1 cellular context compared by ENCODE assay signal in the genomic region with DNA sequence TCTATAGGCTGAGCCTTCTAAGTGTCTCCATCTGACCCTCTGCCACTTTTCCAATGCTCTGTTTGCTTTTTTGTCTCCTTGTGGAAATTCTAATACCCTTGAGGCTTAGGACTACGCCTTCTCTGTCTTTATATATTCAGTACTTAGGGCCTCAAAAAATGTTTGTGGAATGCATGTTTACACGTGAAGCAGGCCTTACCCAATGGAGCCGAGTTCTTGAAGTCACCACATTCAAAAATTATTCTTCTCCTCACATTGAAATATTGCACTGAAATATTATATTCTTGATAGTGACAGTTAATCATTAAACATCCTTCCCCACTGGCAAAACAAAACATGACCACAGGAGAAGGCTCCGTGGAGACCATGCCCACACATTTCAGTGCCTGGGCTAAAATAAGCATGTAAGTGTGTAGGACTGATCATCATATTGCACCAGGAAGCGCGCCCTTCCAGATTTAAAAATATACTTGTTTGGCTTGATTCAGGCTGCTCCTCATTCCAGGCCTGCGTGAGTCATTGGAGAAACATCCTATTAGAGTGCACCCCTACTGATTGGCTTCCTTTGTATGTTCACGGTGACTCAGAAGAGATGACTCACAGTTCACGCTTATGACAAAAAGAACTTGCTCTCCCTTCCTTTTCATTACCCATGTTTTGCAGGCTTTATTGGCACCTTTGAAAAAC.
TF ChIP-seq lines count a peak whose summit lies in the region.

No MANE protein-coding gene starts in this region.

TF ChIP-seq in HepG2, 621 proteins besides CTCF, POLR2A, EP300 and RAD21 (continued from another document and continues in another):
- TF ChIP-seq, protein P1, sequence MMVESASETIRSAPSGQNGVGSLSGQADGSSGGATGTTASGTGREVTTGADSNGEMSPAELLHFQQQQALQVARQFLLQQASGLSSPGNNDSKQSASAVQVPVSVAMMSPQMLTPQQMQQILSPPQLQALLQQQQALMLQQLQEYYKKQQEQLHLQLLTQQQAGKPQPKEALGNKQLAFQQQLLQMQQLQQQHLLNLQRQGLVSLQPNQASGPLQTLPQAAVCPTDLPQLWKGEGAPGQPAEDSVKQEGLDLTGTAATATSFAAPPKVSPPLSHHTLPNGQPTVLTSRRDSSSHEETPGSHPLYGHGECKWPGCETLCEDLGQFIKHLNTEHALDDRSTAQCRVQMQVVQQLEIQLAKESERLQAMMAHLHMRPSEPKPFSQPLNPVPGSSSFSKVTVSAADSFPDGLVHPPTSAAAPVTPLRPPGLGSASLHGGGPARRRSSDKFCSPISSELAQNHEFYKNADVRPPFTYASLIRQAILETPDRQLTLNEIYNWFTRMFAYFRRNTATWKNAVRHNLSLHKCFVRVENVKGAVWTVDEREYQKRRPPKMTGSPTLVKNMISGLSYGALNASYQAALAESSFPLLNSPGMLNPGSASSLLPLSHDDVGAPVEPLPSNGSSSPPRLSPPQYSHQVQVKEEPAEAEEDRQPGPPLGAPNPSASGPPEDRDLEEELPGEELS (CRISPR knock-in tag; IDR thresholded peaks at IDR 0.05): peak; percentile 65; the same call in 1 of the 2 replicates
- no peak for TF ChIP-seq MBD4 (IDR thresholded peaks at IDR 0.05; ENCODE audit: borderline replicate concordance, low read length)
- TF ChIP-seq, protein P2, sequence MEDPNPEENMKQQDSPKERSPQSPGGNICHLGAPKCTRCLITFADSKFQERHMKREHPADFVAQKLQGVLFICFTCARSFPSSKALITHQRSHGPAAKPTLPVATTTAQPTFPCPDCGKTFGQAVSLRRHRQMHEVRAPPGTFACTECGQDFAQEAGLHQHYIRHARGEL (CRISPR knock-in tag; IDR thresholded peaks at IDR 0.05): no peak
- 0 out of 2 replicates have a peak, but pooled peaks have one; percentile 60 for TF ChIP-seq SMARCC2 (IDR thresholded peaks at IDR 0.05)
- no peak for TF ChIP-seq TGIF2 (CRISPR knock-in tag; IDR thresholded peaks at IDR 0.05)
- TF ChIP-seq CHD2 (IDR thresholded peaks at IDR 0.05; ENCODE audit: low read depth, low read length): no peak
- TF ChIP-seq ZNF563 (CRISPR knock-in tag; IDR thresholded peaks at IDR 0.05): no peak
- TF ChIP-seq CBX5 (CRISPR knock-in tag; IDR thresholded peaks at IDR 0.05; ENCODE audit: borderline replicate concordance): no peak
- no peak for TF ChIP-seq ZNF781 (CRISPR knock-in tag; IDR thresholded peaks at IDR 0.05; ENCODE audit: borderline replicate concordance, not compliant biosample characterization)
- no peak for TF ChIP-seq JDP2 (CRISPR knock-in tag; IDR thresholded peaks at IDR 0.05; ENCODE audit: borderline replicate concordance)
- no peak for TF ChIP-seq ZNF549 (CRISPR knock-in tag; IDR thresholded peaks at IDR 0.05)
- peak; percentile 100 for TF ChIP-seq FOSL2 (CRISPR knock-in tag; IDR thresholded peaks at IDR 0.05)
- TF ChIP-seq SNAI1 (CRISPR knock-in tag; IDR thresholded peaks at IDR 0.05; ENCODE audit: borderline replicate concordance): no peak
- TF ChIP-seq ZBTB20 (CRISPR knock-in tag; IDR thresholded peaks at IDR 0.05; ENCODE audit: borderline replicate concordance, low read depth): peak; percentile 27; the same call in 1 of the 2 replicates
- TF ChIP-seq, protein P3, sequence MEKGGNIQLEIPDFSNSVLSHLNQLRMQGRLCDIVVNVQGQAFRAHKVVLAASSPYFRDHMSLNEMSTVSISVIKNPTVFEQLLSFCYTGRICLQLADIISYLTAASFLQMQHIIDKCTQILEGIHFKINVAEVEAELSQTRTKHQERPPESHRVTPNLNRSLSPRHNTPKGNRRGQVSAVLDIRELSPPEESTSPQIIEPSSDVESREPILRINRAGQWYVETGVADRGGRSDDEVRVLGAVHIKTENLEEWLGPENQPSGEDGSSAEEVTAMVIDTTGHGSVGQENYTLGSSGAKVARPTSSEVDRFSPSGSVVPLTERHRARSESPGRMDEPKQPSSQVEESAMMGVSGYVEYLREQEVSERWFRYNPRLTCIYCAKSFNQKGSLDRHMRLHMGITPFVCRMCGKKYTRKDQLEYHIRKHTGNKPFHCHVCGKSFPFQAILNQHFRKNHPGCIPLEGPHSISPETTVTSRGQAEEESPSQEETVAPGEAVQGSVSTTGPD (CRISPR knock-in tag; IDR thresholded peaks at IDR 0.05): no peak
- TF ChIP-seq, protein P4, sequence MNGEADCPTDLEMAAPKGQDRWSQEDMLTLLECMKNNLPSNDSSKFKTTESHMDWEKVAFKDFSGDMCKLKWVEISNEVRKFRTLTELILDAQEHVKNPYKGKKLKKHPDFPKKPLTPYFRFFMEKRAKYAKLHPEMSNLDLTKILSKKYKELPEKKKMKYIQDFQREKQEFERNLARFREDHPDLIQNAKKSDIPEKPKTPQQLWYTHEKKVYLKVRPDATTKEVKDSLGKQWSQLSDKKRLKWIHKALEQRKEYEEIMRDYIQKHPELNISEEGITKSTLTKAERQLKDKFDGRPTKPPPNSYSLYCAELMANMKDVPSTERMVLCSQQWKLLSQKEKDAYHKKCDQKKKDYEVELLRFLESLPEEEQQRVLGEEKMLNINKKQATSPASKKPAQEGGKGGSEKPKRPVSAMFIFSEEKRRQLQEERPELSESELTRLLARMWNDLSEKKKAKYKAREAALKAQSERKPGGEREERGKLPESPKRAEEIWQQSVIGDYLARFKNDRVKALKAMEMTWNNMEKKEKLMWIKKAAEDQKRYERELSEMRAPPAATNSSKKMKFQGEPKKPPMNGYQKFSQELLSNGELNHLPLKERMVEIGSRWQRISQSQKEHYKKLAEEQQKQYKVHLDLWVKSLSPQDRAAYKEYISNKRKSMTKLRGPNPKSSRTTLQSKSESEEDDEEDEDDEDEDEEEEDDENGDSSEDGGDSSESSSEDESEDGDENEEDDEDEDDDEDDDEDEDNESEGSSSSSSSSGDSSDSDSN (CRISPR knock-in tag; IDR thresholded peaks at IDR 0.05): no peak
- TF ChIP-seq, protein P5, sequence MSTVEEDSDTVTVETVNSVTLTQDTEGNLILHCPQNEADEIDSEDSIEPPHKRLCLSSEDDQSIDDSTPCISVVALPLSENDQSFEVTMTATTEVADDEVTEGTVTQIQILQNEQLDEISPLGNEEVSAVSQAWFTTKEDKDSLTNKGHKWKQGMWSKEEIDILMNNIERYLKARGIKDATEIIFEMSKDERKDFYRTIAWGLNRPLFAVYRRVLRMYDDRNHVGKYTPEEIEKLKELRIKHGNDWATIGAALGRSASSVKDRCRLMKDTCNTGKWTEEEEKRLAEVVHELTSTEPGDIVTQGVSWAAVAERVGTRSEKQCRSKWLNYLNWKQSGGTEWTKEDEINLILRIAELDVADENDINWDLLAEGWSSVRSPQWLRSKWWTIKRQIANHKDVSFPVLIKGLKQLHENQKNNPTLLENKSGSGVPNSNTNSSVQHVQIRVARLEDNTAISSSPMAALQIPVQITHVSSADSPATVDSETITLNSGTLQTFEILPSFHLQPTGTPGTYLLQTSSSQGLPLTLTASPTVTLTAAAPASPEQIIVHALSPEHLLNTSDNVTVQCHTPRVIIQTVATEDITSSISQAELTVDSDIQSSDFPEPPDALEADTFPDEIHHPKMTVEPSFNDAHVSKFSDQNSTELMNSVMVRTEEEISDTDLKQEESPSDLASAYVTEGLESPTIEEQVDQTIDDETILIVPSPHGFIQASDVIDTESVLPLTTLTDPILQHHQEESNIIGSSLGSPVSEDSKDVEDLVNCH (CRISPR knock-in tag; IDR thresholded peaks at IDR 0.05): no peak
- TF ChIP-seq, protein P6, sequence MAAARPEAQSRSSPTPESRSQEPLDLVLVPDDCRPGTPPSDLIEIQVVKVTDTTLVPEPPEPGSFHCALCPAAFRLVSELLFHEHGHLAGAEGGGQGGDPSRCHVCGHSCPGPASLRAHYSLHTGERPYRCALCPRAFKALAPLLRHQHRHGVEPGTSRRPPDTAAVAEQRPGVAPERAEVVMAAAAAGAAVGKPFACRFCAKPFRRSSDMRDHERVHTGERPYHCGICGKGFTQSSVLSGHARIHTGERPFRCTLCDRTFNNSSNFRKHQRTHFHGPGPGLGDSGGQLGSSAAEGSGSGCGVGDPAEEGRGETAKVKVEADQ (CRISPR knock-in tag; IDR thresholded peaks at IDR 0.05; ENCODE audit: borderline replicate concordance): no peak
- no peak for TF ChIP-seq NR3C1 (CRISPR knock-in tag; IDR thresholded peaks at IDR 0.05)
- no peak for TF ChIP-seq HCFC1 (IDR thresholded peaks at IDR 0.05; ENCODE audit: low read depth, low read length)
- TF ChIP-seq, protein P7, sequence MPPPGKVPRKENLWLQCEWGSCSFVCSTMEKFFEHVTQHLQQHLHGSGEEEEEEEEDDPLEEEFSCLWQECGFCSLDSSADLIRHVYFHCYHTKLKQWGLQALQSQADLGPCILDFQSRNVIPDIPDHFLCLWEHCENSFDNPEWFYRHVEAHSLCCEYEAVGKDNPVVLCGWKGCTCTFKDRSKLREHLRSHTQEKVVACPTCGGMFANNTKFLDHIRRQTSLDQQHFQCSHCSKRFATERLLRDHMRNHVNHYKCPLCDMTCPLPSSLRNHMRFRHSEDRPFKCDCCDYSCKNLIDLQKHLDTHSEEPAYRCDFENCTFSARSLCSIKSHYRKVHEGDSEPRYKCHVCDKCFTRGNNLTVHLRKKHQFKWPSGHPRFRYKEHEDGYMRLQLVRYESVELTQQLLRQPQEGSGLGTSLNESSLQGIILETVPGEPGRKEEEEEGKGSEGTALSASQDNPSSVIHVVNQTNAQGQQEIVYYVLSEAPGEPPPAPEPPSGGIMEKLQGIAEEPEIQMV (CRISPR knock-in tag; IDR thresholded peaks at IDR 0.05; ENCODE audit: low read depth): no peak
- no peak for TF ChIP-seq PHF8 (CRISPR knock-in tag; IDR thresholded peaks at IDR 0.05)
- TF ChIP-seq ZNF296 (CRISPR knock-in tag; conservative IDR thresholded peaks at IDR 0.05): no peak
- TF ChIP-seq KLF15 (CRISPR knock-in tag; IDR thresholded peaks at IDR 0.05; ENCODE audit: borderline replicate concordance): no peak
- no peak for TF ChIP-seq ZSCAN9 (CRISPR knock-in tag; IDR thresholded peaks at IDR 0.05; ENCODE audit: borderline replicate concordance)
- TF ChIP-seq ZSCAN20 (CRISPR knock-in tag; IDR thresholded peaks at IDR 0.05; ENCODE audit: borderline replicate concordance): no peak
- TF ChIP-seq, protein P8, sequence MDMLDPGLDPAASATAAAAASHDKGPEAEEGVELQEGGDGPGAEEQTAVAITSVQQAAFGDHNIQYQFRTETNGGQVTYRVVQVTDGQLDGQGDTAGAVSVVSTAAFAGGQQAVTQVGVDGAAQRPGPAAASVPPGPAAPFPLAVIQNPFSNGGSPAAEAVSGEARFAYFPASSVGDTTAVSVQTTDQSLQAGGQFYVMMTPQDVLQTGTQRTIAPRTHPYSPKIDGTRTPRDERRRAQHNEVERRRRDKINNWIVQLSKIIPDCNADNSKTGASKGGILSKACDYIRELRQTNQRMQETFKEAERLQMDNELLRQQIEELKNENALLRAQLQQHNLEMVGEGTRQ (IDR thresholded peaks at IDR 0.05; ENCODE audit: low read depth, low read length): no peak
- TF ChIP-seq, protein P8 (CRISPR knock-in tag; IDR thresholded peaks at IDR 0.05; ENCODE audit: borderline replicate concordance): no peak
- TF ChIP-seq, protein P9, sequence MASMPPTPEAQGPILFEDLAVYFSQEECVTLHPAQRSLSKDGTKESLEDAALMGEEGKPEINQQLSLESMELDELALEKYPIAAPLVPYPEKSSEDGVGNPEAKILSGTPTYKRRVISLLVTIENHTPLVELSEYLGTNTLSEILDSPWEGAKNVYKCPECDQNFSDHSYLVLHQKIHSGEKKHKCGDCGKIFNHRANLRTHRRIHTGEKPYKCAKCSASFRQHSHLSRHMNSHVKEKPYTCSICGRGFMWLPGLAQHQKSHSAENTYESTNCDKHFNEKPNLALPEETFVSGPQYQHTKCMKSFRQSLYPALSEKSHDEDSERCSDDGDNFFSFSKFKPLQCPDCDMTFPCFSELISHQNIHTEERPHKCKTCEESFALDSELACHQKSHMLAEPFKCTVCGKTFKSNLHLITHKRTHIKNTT (CRISPR knock-in tag; IDR thresholded peaks at IDR 0.05): no peak
- TF ChIP-seq ATAD3A (CRISPR knock-in tag; IDR thresholded peaks at IDR 0.05): no peak
- TF ChIP-seq ZNF282 (IDR thresholded peaks at IDR 0.05; ENCODE audit: partially characterized antibody): no peak
- TF ChIP-seq, protein P10, sequence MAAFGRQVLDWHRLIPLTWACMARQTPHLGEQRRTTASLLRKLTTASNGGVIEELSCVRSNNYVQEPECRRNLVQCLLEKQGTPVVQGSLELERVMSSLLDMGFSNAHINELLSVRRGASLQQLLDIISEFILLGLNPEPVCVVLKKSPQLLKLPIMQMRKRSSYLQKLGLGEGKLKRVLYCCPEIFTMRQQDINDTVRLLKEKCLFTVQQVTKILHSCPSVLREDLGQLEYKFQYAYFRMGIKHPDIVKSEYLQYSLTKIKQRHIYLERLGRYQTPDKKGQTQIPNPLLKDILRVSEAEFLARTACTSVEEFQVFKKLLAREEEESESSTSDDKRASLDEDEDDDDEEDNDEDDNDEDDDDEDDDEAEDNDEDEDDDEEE (CRISPR knock-in tag; IDR thresholded peaks at IDR 0.05): no peak
- TF ChIP-seq, protein P11, sequence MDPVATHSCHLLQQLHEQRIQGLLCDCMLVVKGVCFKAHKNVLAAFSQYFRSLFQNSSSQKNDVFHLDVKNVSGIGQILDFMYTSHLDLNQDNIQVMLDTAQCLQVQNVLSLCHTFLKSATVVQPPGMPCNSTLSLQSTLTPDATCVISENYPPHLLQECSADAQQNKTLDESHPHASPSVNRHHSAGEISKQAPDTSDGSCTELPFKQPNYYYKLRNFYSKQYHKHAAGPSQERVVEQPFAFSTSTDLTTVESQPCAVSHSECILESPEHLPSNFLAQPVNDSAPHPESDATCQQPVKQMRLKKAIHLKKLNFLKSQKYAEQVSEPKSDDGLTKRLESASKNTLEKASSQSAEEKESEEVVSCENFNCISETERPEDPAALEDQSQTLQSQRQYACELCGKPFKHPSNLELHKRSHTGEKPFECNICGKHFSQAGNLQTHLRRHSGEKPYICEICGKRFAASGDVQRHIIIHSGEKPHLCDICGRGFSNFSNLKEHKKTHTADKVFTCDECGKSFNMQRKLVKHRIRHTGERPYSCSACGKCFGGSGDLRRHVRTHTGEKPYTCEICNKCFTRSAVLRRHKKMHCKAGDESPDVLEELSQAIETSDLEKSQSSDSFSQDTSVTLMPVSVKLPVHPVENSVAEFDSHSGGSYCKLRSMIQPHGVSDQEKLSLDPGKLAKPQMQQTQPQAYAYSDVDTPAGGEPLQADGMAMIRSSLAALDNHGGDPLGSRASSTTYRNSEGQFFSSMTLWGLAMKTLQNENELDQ (CRISPR knock-in tag; IDR thresholded peaks at IDR 0.05; ENCODE audit: borderline replicate concordance): no peak
- TF ChIP-seq ZNF558 (CRISPR knock-in tag; IDR thresholded peaks at IDR 0.05; ENCODE audit: borderline replicate concordance): no peak
